ENCODE assay signal across 1 cellular context in genomic region chr2:190653931-190654330, GRCh38.
TF ChIP-seq lines count a peak whose summit lies in the region.

No MANE protein-coding gene starts in this region.

TF ChIP-seq in GM12878, 131 proteins besides CTCF, POLR2A, EP300 and RAD21:
- TF ChIP-seq RELB (IDR thresholded peaks at IDR 0.05; ENCODE audit: low read depth) = no peak
- TF ChIP-seq SIN3A (IDR thresholded peaks at IDR 0.05; ENCODE audit: low read depth, low read length) = no peak
- no peak for TF ChIP-seq ZNF24 (IDR thresholded peaks at IDR 0.05)
- no peak for TF ChIP-seq NR2C1 (IDR thresholded peaks at IDR 0.05)
- no peak for TF ChIP-seq CEBPZ (IDR thresholded peaks at IDR 0.05; ENCODE audit: low read depth, low read length)
